10 cellular contexts compared by ENCODE assay signal in genomic region chr1:16651560-16651959, GRCh38. TPM values are rescaled to one million over a fixed set of nuclear protein-coding genes. Genes with fewer than 3 reads are reported as not detected.
DNase-seq lines count a peak whose midpoint lies in the region; ATAC-seq, FAIRE-seq and TF ChIP-seq lines count a peak whose summit lies in the region.
"Not testable (repeated sequence)": the region's sequence is repeated elsewhere in the genome, so short reads cannot be mapped to it uniquely, and the experiment has no call there.
"Had no signal": no experiment of that assay in that cellular context is flagged by ENCODE, and none has a peak within 500 bp of the region (broad histone marks: within the 10 kb centered on the region; RNA-seq: fewer than 3 reads in every experiment).

No MANE protein-coding gene starts in this region.

- not testable (repeated sequence) for H4K20me1 ChIP-seq in Loucy (ENCODE audit: insufficient read depth, low read length, poor library complexity, severe bottlenecking); SK-N-SH (ENCODE audit: insufficient read depth); K562 (replicated peaks; ENCODE audit: control insufficient read depth, insufficient read depth, low read length); HepG2 (ENCODE audit: insufficient read depth, low read length)

- intact Hi-C loops in K562 (cut with micrococcal nuclease); HepG2 (cut with micrococcal nuclease; ENCODE audit: unreplicated experiment): not testable (repeated sequence)

- H3K9me1 ChIP-seq in K562 (ENCODE audit: control insufficient read depth, insufficient read depth, low read length), result not testable (repeated sequence)

- not testable (repeated sequence) for H3K27me3 ChIP-seq in Loucy (ENCODE audit: insufficient read depth, low read length, poor library complexity, severe bottlenecking); SK-N-SH (ENCODE audit: insufficient read depth); K562 (ENCODE audit: control insufficient read depth in 2 of 2, insufficient read depth in 2 of 2, low read length in 2 of 2); HepG2 (ENCODE audit: control insufficient read depth in 1 of 2, insufficient read depth in 2 of 2, low read length in 2 of 2)

- FAIRE-seq in H54 (lab: Jason Lieb, UNC), result peak; percentile 15
- not testable (repeated sequence) for FAIRE-seq in K562 (lab: Jason Lieb, UNC)
- FAIRE-seq in HepG2 (lab: Jason Lieb, UNC), result peak; percentile 49

- TF ChIP-seq RAD21 in SK-N-SH (IDR thresholded peaks at IDR 0.05; ENCODE audit: low read length); K562 (CRISPR knock-in tag; conservative IDR thresholded peaks at IDR 0.05 in 1 of 2, IDR thresholded peaks at IDR 0.05 in 1 of 2): not testable (repeated sequence)
- TF ChIP-seq RAD21 in HepG2 (CRISPR knock-in tag; IDR thresholded peaks at IDR 0.05), result peak; percentile 30; the same call in 1 of the 2 replicates

- not testable (repeated sequence) for H3K36me3 Mint-ChIP-seq in activated CD4-positive, alpha-beta T cell treated with anti-CD3 and anti-CD28 coated beads, Interleukin-2, amount 10 ng/mL, durations not matched to agents 7 days and 5 days (ENCODE audit: low read depth); progenitor cell of endocrine pancreas (ENCODE audit: insufficient read depth)

- not testable (repeated sequence) for H2AFZ ChIP-seq in Loucy (ENCODE audit: low read length); SK-N-SH (ENCODE audit: low read depth); HepG2 (ENCODE audit: low read length)
- H2AFZ ChIP-seq in K562 (ENCODE audit: low read depth, low read length), result peak overlapping the region; percentile 42

- ATAC-seq in K562 (peak; percentile 85), HepG2 (peak; percentile 78)

- in situ Hi-C loops in K562 (cut with MboI); HepG2 (cut with HindIII; ENCODE audit: extremely low pct_ligation_motif_present, low pct_unique_long_range_greater_than_20kb): not testable (repeated sequence)

- H3F3A ChIP-seq in Loucy (ENCODE audit: low read depth); SK-N-SH (replicated peaks; ENCODE audit: insufficient read depth): not testable (repeated sequence)

- H3K9ac ChIP-seq in Loucy (ENCODE audit: low read depth, low read length, poor library complexity, severe bottlenecking); SK-N-SH; K562 (ENCODE audit: insufficient read depth in 1 of 2, low read depth in 2 of 2, low read length in 2 of 2); HepG2 (ENCODE audit: insufficient read depth, low read depth, low read length): not testable (repeated sequence)

- not testable (repeated sequence) for H3K4me3 Mint-ChIP-seq in activated CD4-positive, alpha-beta T cell treated with anti-CD3 and anti-CD28 coated beads, Interleukin-2, amount 10 ng/mL, durations not matched to agents 7 days and 5 days; progenitor cell of endocrine pancreas (ENCODE audit: low read depth)

- TF ChIP-seq EP300 in SK-N-SH (IDR thresholded peaks at IDR 0.05; ENCODE audit: borderline replicate concordance in 1 of 2, low read depth in 1 of 2, low read length in 1 of 2); K562 (IDR thresholded peaks at IDR 0.05; ENCODE audit: low read length); HepG2 (IDR thresholded peaks at IDR 0.05; ENCODE audit: low read depth in 2 of 2, low read length in 2 of 2): not testable (repeated sequence)
- peak; percentile 51; the same call in 1 of the 2 replicates for TF ChIP-seq EP300 in HepG2 (CRISPR knock-in tag; IDR thresholded peaks at IDR 0.05; ENCODE audit: borderline replicate concordance)

- H3K27ac Mint-ChIP-seq in activated CD4-positive, alpha-beta T cell treated with anti-CD3 and anti-CD28 coated beads, Interleukin-2, amount 10 ng/mL, durations not matched to agents 7 days and 5 days; progenitor cell of endocrine pancreas: not testable (repeated sequence)

- CTCF ChIA-PET in SK-N-SH (lab: Yijun Ruan, JAX), result interaction anchor here (1.2 kb wide), 1 partner anchor 31 kb away, joined by 3 read pairs; no protein-coding TSS in a partner anchor
- CTCF ChIA-PET in activated CD4-positive, alpha-beta T cell treated with anti-CD3 and anti-CD28 coated beads, Interleukin-2, amount 10 ng/mL, durations not matched to agents 7 days and 5 days (lab: Charles Lee); K562 (lab: Yijun Ruan, JAX; ENCODE audit: low intra/inter-chr PET ratio); HepG2 (lab: Yijun Ruan, JAX; ENCODE audit: low intra/inter-chr PET ratio, low total read pairs): not testable (repeated sequence)

- H3K4me1 Mint-ChIP-seq in activated CD4-positive, alpha-beta T cell treated with anti-CD3 and anti-CD28 coated beads, Interleukin-2, amount 10 ng/mL, durations not matched to agents 7 days and 5 days; progenitor cell of endocrine pancreas (ENCODE audit: low read depth): not testable (repeated sequence)

- H3K9me2 ChIP-seq in Loucy (replicated peaks; ENCODE audit: low read depth, low read length); SK-N-SH: not testable (repeated sequence)

- not testable (repeated sequence) for H3K79me2 ChIP-seq in Loucy (ENCODE audit: insufficient read depth, low read length); SK-N-SH (ENCODE audit: insufficient read depth); K562 (ENCODE audit: control insufficient read depth, insufficient read depth, low read length); HepG2 (ENCODE audit: insufficient read depth, low read length)

- H3K27ac ChIP-seq in SK-N-SH (ENCODE audit: low read depth in 2 of 2, low read length in 1 of 2); K562 (ENCODE audit: extremely low read depth, low read depth, low read length): not testable (repeated sequence)
- H3K27ac ChIP-seq in HepG2 (ENCODE audit: extremely low read length, insufficient read depth, low read length), result peak overlapping the region; percentile 7

- not testable (repeated sequence) for H3K9me3 Mint-ChIP-seq in activated CD4-positive, alpha-beta T cell treated with anti-CD3 and anti-CD28 coated beads, Interleukin-2, amount 10 ng/mL, durations not matched to agents 7 days and 5 days; progenitor cell of endocrine pancreas (ENCODE audit: low read depth)

- H3K4me1 ChIP-seq in Loucy (ENCODE audit: insufficient read depth, low read length, poor library complexity, severe bottlenecking); SK-N-SH (ENCODE audit: control insufficient read depth in 1 of 2, insufficient read depth in 2 of 2, low read depth in 1 of 2, low read length in 1 of 2); K562 (replicated peaks in 1 of 2; ENCODE audit: control insufficient read depth in 2 of 2, insufficient read depth in 2 of 2, low read length in 2 of 2): not testable (repeated sequence)
- H3K4me1 ChIP-seq in HepG2 (ENCODE audit: insufficient read depth, low read length), result peaks cover 33% of the 10 kb centered on the region

- not testable (repeated sequence) for H3K36me3 ChIP-seq in Loucy (ENCODE audit: insufficient read depth, low read length); SK-N-SH (replicated peaks in 1 of 2; ENCODE audit: control insufficient read depth in 1 of 2, insufficient read depth in 2 of 2, low read length in 1 of 2); K562 (ENCODE audit: control insufficient read depth, insufficient read depth, low read length); HepG2 (replicated peaks in 1 of 2; ENCODE audit: control insufficient read depth in 1 of 2, insufficient read depth in 2 of 2, low read length in 2 of 2)

- 97% methylated on average over 1 of the region's 1 CpG for WGBS in SK-N-SH (ENCODE audit: low lambda C conversion rate)
- 95% methylated on average over 1 of the region's 1 CpG for WGBS in K562 (ENCODE audit: insufficient coverage, low coverage, missing lambda C conversion rate)
- WGBS in HepG2 (ENCODE audit: low lambda C conversion rate), result 96% methylated on average over 1 of the region's 1 CpG

- not testable (repeated sequence) for H3K4me3 ChIP-seq in Loucy (ENCODE audit: low read length, poor library complexity, severe bottlenecking); SK-N-SH (ENCODE audit: low read depth in 2 of 2, low read length in 1 of 2); K562; HepG2 (replicated peaks in 1 of 3; ENCODE audit: insufficient read depth in 1 of 3, low read depth in 2 of 3, low read length in 3 of 3)

- not testable (repeated sequence) for H3K9me3 ChIP-seq in Loucy (ENCODE audit: insufficient read depth, low read depth, low read length); SK-N-SH; K562 (replicated peaks; ENCODE audit: control insufficient read depth, insufficient read depth, low read depth, low read length); HepG2 (ENCODE audit: low read length)

- not testable (repeated sequence) for BruUV-seq in K562 (replicated peaks; lab: Mats Ljungman, UMichigan); HepG2 (replicated peaks; lab: Mats Ljungman, UMichigan)

- POLR2A ChIA-PET in SK-N-SH (lab: Yijun Ruan, JAX); activated CD4-positive, alpha-beta T cell treated with anti-CD3 and anti-CD28 coated beads, Interleukin-2, amount 10 ng/mL, durations not matched to agents 7 days and 5 days (lab: Charles Lee); K562 (lab: Yijun Ruan, JAX): not testable (repeated sequence)
- POLR2A ChIA-PET in HepG2 (lab: Yijun Ruan, JAX), result interaction anchor here (1.1 kb wide), 1 partner anchor 43 kb away, joined by 3 read pairs; no protein-coding TSS in a partner anchor

- TF ChIP-seq POLR2A in H54 (IDR thresholded peaks at IDR 0.05; ENCODE audit: low read depth, low read length); K562 (conservative IDR thresholded peaks at IDR 0.05); HepG2 (IDR thresholded peaks at IDR 0.05; ENCODE audit: insufficient read depth in 1 of 2, low read depth in 2 of 2, low read length in 2 of 2): not testable (repeated sequence)

- TF ChIP-seq CTCF in Loucy (conservative IDR thresholded peaks at IDR 0.05; ENCODE audit: low read length) (peak; percentile 14; the same call in 1 of the 2 replicates), SK-N-SH (IDR thresholded peaks at IDR 0.05) (peak; percentile 13; the same call in 1 of the 2 replicates), K562 (IDR thresholded peaks at IDR 0.05 in 2 of 3, conservative IDR thresholded peaks at IDR 0.05 in 1 of 3; ENCODE audit: insufficient read depth in 2 of 3, low read depth in 1 of 3, low read length in 3 of 3) (peak in 1 of 3 experiments; percentile 23; a peak in 1 of 6 replicates), progenitor cell of endocrine pancreas (IDR thresholded peaks at IDR 0.05; ENCODE audit: unreplicated experiment) (peak; percentile 33)
- TF ChIP-seq CTCF in HepG2 (CRISPR knock-in tag; IDR thresholded peaks at IDR 0.05), result not testable (repeated sequence)

- H3K4me2 ChIP-seq in Loucy (ENCODE audit: low read depth, low read length, poor library complexity, severe bottlenecking); SK-N-SH; K562 (ENCODE audit: insufficient read depth, low read length); HepG2 (ENCODE audit: low read depth, low read length): not testable (repeated sequence)

- not testable (repeated sequence) for DNase-seq in H54 (ENCODE audit: insufficient read length, low spot score); SK-N-SH; progenitor cell of endocrine pancreas (ENCODE audit: low spot score, unreplicated experiment)
- peak; percentile 5 for DNase-seq in activated CD4-positive, alpha-beta T cell treated with anti-CD3 and anti-CD28 coated beads, Interleukin-2, amount 10 ng/mL, durations not matched to agents 7 days and 5 days
- DNase-seq in K562 (ENCODE audit: extremely low read depth in 1 of 4, low spot score in 3 of 4), result peak in 1 of 4 experiments; percentile 57
- peak; percentile 71 for DNase-seq in HepG2 (ENCODE audit: low spot score)

- not testable (repeated sequence) for H3K27me3 Mint-ChIP-seq in activated CD4-positive, alpha-beta T cell treated with anti-CD3 and anti-CD28 coated beads, Interleukin-2, amount 10 ng/mL, durations not matched to agents 7 days and 5 days; progenitor cell of endocrine pancreas

RNA-seq across cellular contexts. Expression of gene RNU1-3, which starts 15.2 kb away (rescaled TPM):
- polyA plus RNA-seq in SK-N-SH (2012; rRNA removed) (not detected in 2 replicates), K562 (2011; rRNA removed) (83.9 TPM in 1 of 2 replicates, not detected in the other), K562 (2014; fragmentation: Illumina TruSeq; extraction: Trizol) (not detected in 2 replicates), K562 (2014; fragmentation: Nextera tagmentation; extraction: Ambion mirVana) (1 to 10 TPM in 1 of 2 experiments, not detected in 1; 3.0 TPM), K562 (2014; rRNA removed) (not detected in 2 replicates), HepG2 (2011; rRNA removed) (under 0.01 TPM in 2 replicates)
- polyA plus RNA-seq in SK-N-SH (2012; cell fraction: cytosol; rRNA removed), result not detected in 2 replicates
- not detected in 2 replicates for polyA plus RNA-seq in SK-N-SH (2012; cell fraction: nucleus; rRNA removed)
- 1,000 to 10,000 TPM; 2,316 to 2,477 TPM for total RNA-seq in activated CD4-positive, alpha-beta T cell treated with anti-CD3 and anti-CD28 coated beads, Interleukin-2, amount 10 ng/mL, durations not matched to agents 7 days and 5 days
- under 0.01 TPM in 2 replicates for total RNA-seq in K562 (2011; cell fraction: chromatin; rRNA removed; ENCODE audit: low replicate concordance)
- total RNA-seq in K562 (2011; cell fraction: nucleolus; rRNA removed), result under 0.01 and 21,200 TPM in 2 replicates
- total RNA-seq in K562 (2011; cell fraction: nucleoplasm; rRNA removed), result under 0.01 and 24,158 TPM in 2 replicates
- total RNA-seq in K562 (2014; rRNA removed) (under 0.01 TPM in 2 replicates), K562 (2014; rRNA removed; fragmentation: Illumina TruSeq; extraction: Trizol) (28,565 and 32,823 TPM in 2 replicates), K562 (2015; rRNA removed; fragmentation: Illumina TruSeq; extraction: Trizol) (20,456 and 27,045 TPM in 2 replicates), K562 (2021) (2,231 and 2,538 TPM in 2 replicates), HepG2 (2016; rRNA removed; fragmentation: Illumina TruSeq; extraction: Trizol) (859 and 11,018 TPM in 2 replicates), progenitor cell of endocrine pancreas (3,923 and 3,957 TPM in 2 replicates)
- polyA plus RNA-seq in K562 (2011; cell fraction: cytosol; rRNA removed), result under 0.01 TPM in 1 of 2 replicates, not detected in the other
- under 0.01 and 1,424 TPM in 2 replicates for polyA plus RNA-seq in K562 (2011; cell fraction: nucleus; rRNA removed)
- polyA plus RNA-seq in K562 (2012), result 25.1 TPM in 1 of 2 replicates, not detected in the other
- 10,756 and 20,531 TPM in 2 replicates for polyA minus RNA-seq in K562 (2011; rRNA and poly(A)+ RNA removed)
- 58,964 and 66,171 TPM in 2 replicates for polyA minus RNA-seq in K562 (2011; cell fraction: cytosol; rRNA and poly(A)+ RNA removed)
- polyA minus RNA-seq in K562 (2011; cell fraction: nucleus; rRNA and poly(A)+ RNA removed), result 66,769 and 85,880 TPM in 2 replicates
- 16,281 and 17,236 TPM in 2 replicates for total RNA-seq in HepG2 (2016; cell fraction: cytosol; rRNA removed; fragmentation: Illumina TruSeq; extraction: Trizol; ENCODE audit: low read depth)
- 1,309 and 10,613 TPM in 2 replicates for total RNA-seq in HepG2 (2016; cell fraction: insoluble cytoplasmic fraction; rRNA removed; fragmentation: Illumina TruSeq; extraction: Trizol)
- total RNA-seq in HepG2 (2016; cell fraction: membrane; rRNA removed; fragmentation: Illumina TruSeq; extraction: Trizol), result 2,848 and 3,475 TPM in 2 replicates
- 52,466 and 64,417 TPM in 2 replicates for total RNA-seq in HepG2 (2016; cell fraction: nucleus; rRNA removed; fragmentation: Illumina TruSeq; extraction: Trizol)
- polyA plus RNA-seq in HepG2 (2011; cell fraction: cytosol; rRNA removed), result under 0.01 TPM in 2 replicates
- polyA plus RNA-seq in HepG2 (2011; cell fraction: nucleus; rRNA removed), result under 0.01 TPM in 2 replicates
- 59.2 and 78.2 TPM in 2 replicates for polyA plus RNA-seq in HepG2 (2012)
- 27.3 and 44.4 TPM in 2 replicates for polyA plus RNA-seq in HepG2 (2016; cell fraction: cytosol; fragmentation: Illumina TruSeq; extraction: Trizol; ENCODE audit: low read depth)
- not detected in 2 replicates for polyA plus RNA-seq in HepG2 (2016; cell fraction: insoluble cytoplasmic fraction; fragmentation: Illumina TruSeq; extraction: Trizol; ENCODE audit: low read depth)
- not detected in 2 replicates for polyA plus RNA-seq in HepG2 (2016; cell fraction: membrane; fragmentation: Illumina TruSeq; extraction: Trizol; ENCODE audit: low read depth)
- polyA plus RNA-seq in HepG2 (2016; cell fraction: nucleus; fragmentation: Illumina TruSeq; extraction: Trizol; ENCODE audit: insufficient read depth, low read depth), result 32.8 TPM in 1 of 2 replicates, not detected in the other
- 12,820 and 15,604 TPM in 2 replicates for polyA minus RNA-seq in HepG2 (2011; rRNA and poly(A)+ RNA removed; ENCODE audit: low replicate concordance)
- polyA minus RNA-seq in HepG2 (2011; cell fraction: cytosol; rRNA and poly(A)+ RNA removed), result 90,102 and 105,040 TPM in 2 replicates
- 42,574 and 58,030 TPM in 2 replicates for polyA minus RNA-seq in HepG2 (2011; cell fraction: nucleus; rRNA and poly(A)+ RNA removed)
- total RNA-seq: H4, HT1080 had no signal
- polyA plus RNA-seq: IMR-90 had no signal

RNA-seq across cellular contexts. Expression of gene NBPF1, which starts 38.2 kb away (rescaled TPM):
- polyA plus RNA-seq in SK-N-SH (2012; rRNA removed) (29.8 and 39.7 TPM in 2 replicates), K562 (2011; rRNA removed) (36.5 and 41.3 TPM in 2 replicates), K562 (2014; fragmentation: Illumina TruSeq; extraction: Trizol) (27.6 and 35.0 TPM in 2 replicates), K562 (2014; fragmentation: Nextera tagmentation; extraction: Ambion mirVana) (1 to 10 TPM; 5.2 to 7.9 TPM), K562 (2014; rRNA removed) (24.1 and 30.7 TPM in 2 replicates), HepG2 (2011; rRNA removed) (30.3 and 38.8 TPM in 2 replicates)
- 27.4 and 29.8 TPM in 2 replicates for polyA plus RNA-seq in SK-N-SH (2012; cell fraction: cytosol; rRNA removed)
- 42.5 and 61.4 TPM in 2 replicates for polyA plus RNA-seq in SK-N-SH (2012; cell fraction: nucleus; rRNA removed)
- 1 to 10 TPM; 6.7 to 7.7 TPM for total RNA-seq in activated CD4-positive, alpha-beta T cell treated with anti-CD3 and anti-CD28 coated beads, Interleukin-2, amount 10 ng/mL, durations not matched to agents 7 days and 5 days
- 56.6 and 102 TPM in 2 replicates for total RNA-seq in K562 (2011; cell fraction: chromatin; rRNA removed; ENCODE audit: low replicate concordance)
- total RNA-seq in K562 (2011; cell fraction: nucleolus; rRNA removed), result 36.9 and 44.1 TPM in 2 replicates
- 89.4 and 146 TPM in 2 replicates for total RNA-seq in K562 (2011; cell fraction: nucleoplasm; rRNA removed)
- total RNA-seq in K562 (2014; rRNA removed) (15.1 and 19.0 TPM in 2 replicates), K562 (2014; rRNA removed; fragmentation: Illumina TruSeq; extraction: Trizol) (20.3 and 21.2 TPM in 2 replicates), K562 (2015; rRNA removed; fragmentation: Illumina TruSeq; extraction: Trizol) (39.1 and 42.6 TPM in 2 replicates), K562 (2021) (31.4 and 33.6 TPM in 2 replicates), HepG2 (2016; rRNA removed; fragmentation: Illumina TruSeq; extraction: Trizol) (35.6 and 36.2 TPM in 2 replicates), progenitor cell of endocrine pancreas (100 TPM in 2 replicates)
- 15.1 and 32.8 TPM in 2 replicates for polyA plus RNA-seq in K562 (2011; cell fraction: cytosol; rRNA removed)
- 56.8 and 69.1 TPM in 2 replicates for polyA plus RNA-seq in K562 (2011; cell fraction: nucleus; rRNA removed)
- 32.4 and 33.6 TPM in 2 replicates for polyA plus RNA-seq in K562 (2012)
- polyA minus RNA-seq in K562 (2011; rRNA and poly(A)+ RNA removed), result 28.5 and 39.5 TPM in 2 replicates
- polyA minus RNA-seq in K562 (2011; cell fraction: cytosol; rRNA and poly(A)+ RNA removed), result 10.4 and 15.7 TPM in 2 replicates
- 39.3 and 69.2 TPM in 2 replicates for polyA minus RNA-seq in K562 (2011; cell fraction: nucleus; rRNA and poly(A)+ RNA removed)
- 2.8 and 3.7 TPM in 2 replicates for total RNA-seq in HepG2 (2016; cell fraction: cytosol; rRNA removed; fragmentation: Illumina TruSeq; extraction: Trizol; ENCODE audit: low read depth)
- total RNA-seq in HepG2 (2016; cell fraction: insoluble cytoplasmic fraction; rRNA removed; fragmentation: Illumina TruSeq; extraction: Trizol), result 33.6 and 35.9 TPM in 2 replicates
- 12.7 and 15.7 TPM in 2 replicates for total RNA-seq in HepG2 (2016; cell fraction: membrane; rRNA removed; fragmentation: Illumina TruSeq; extraction: Trizol)
- 43.1 and 51.6 TPM in 2 replicates for total RNA-seq in HepG2 (2016; cell fraction: nucleus; rRNA removed; fragmentation: Illumina TruSeq; extraction: Trizol)
- polyA plus RNA-seq in HepG2 (2011; cell fraction: cytosol; rRNA removed), result 13.9 and 24.8 TPM in 2 replicates
- polyA plus RNA-seq in HepG2 (2011; cell fraction: nucleus; rRNA removed), result 44.1 and 66.8 TPM in 2 replicates
- 24.2 and 34.4 TPM in 2 replicates for polyA plus RNA-seq in HepG2 (2012)
- polyA plus RNA-seq in HepG2 (2016; cell fraction: cytosol; fragmentation: Illumina TruSeq; extraction: Trizol; ENCODE audit: low read depth), result 3.5 and 3.8 TPM in 2 replicates
- polyA plus RNA-seq in HepG2 (2016; cell fraction: insoluble cytoplasmic fraction; fragmentation: Illumina TruSeq; extraction: Trizol; ENCODE audit: low read depth), result 24.0 and 26.6 TPM in 2 replicates
- 12.4 and 14.6 TPM in 2 replicates for polyA plus RNA-seq in HepG2 (2016; cell fraction: membrane; fragmentation: Illumina TruSeq; extraction: Trizol; ENCODE audit: low read depth)
- polyA plus RNA-seq in HepG2 (2016; cell fraction: nucleus; fragmentation: Illumina TruSeq; extraction: Trizol; ENCODE audit: insufficient read depth, low read depth), result 54.4 and 54.5 TPM in 2 replicates
- 29.8 and 35.9 TPM in 2 replicates for polyA minus RNA-seq in HepG2 (2011; rRNA and poly(A)+ RNA removed; ENCODE audit: low replicate concordance)
- polyA minus RNA-seq in HepG2 (2011; cell fraction: cytosol; rRNA and poly(A)+ RNA removed), result 20.5 and 26.0 TPM in 2 replicates
- 98.8 and 162 TPM in 2 replicates for polyA minus RNA-seq in HepG2 (2011; cell fraction: nucleus; rRNA and poly(A)+ RNA removed)
